In the genomic region with DNA sequence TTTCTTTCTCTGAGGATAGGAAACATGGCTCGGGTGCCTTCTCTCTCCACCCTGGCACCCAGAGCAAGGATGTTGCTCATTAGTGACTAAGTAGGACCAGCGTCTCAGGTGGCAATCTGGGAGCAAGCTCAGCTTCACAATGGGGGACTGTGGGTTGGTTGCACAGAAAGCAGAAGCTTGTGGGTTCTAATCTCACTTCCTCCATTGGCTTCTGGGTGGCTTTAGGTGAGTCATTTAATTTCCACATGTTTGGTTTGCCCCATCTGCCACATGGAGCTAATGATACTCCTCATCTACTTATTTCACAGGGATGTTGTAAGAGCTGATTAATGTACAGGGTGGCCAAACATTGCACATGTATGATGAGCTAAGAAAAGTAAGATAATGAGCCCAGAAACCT, we compare ENCODE assay signal across 8 cellular contexts. TPM values are rescaled to one million over a fixed set of nuclear protein-coding genes. Genes with fewer than 3 reads are reported as not detected.
A peak's percentile ranks its signal among the peaks of the same experiment; 100 is the strongest.
DNase-seq lines count a peak whose midpoint lies in the region; ATAC-seq and TF ChIP-seq lines count a peak whose summit lies in the region.

No MANE protein-coding gene starts in this region.

- no peak for TF ChIP-seq CTCF in left ventricle myocardium inferior (IDR thresholded peaks at IDR 0.05; ENCODE audit: borderline replicate concordance)
- no peak for TF ChIP-seq CTCF in nephron (IDR thresholded peaks at IDR 0.05; ENCODE audit: unreplicated experiment in 3 of 3)
- TF ChIP-seq CTCF in stomach (IDR thresholded peaks at IDR 0.05): no peak

- H3K4me3 Mint-ChIP-seq in activated naive CD8-positive, alpha-beta T cell treated with anti-CD3 and anti-CD28 coated beads, Interleukin-2, amount 10 ng/mL, durations not matched to agents 7 days and 5 days: peak overlapping the region; percentile 16
- peak overlapping the region in 1 of 3 experiments; percentile 30 for H3K4me3 Mint-ChIP-seq in nephron

- no peaks in the 10 kb centered on the region for H3K27me3 ChIP-seq in left ventricle myocardium inferior (ENCODE audit: low read depth)
- no peaks in the 10 kb centered on the region for H3K27me3 ChIP-seq in stomach

- H3K36me3 Mint-ChIP-seq in activated naive CD8-positive, alpha-beta T cell treated with anti-CD3 and anti-CD28 coated beads, Interleukin-2, amount 10 ng/mL, durations not matched to agents 7 days and 5 days: no peaks in the 10 kb centered on the region
- no peaks in the 10 kb centered on the region for H3K36me3 Mint-ChIP-seq in nephron (ENCODE audit: low read depth)

- POLR2A ChIA-PET in activated naive CD8-positive, alpha-beta T cell treated with anti-CD3 and anti-CD28 coated beads, Interleukin-2, amount 10 ng/mL, durations not matched to agents 7 days and 5 days (lab: Charles Lee): interaction anchor here (1.7 kb wide), 1 partner anchor 55 kb away, joined by 5 read pairs; a partner anchor contains a TSS

- DNase-seq in Right ventricle myocardium inferior (ENCODE audit: missing footprints) (no peak), left ventricle myocardium inferior (no peak), NAMALWA (ENCODE audit: low spot score) (peak; percentile 87), NCI-H1105 treated with DMSO at 0.1 percent for 48 hours (lab: John Stamatoyannopoulos, UW) (no peak), stomach (no peak)
- DNase-seq in activated naive CD8-positive, alpha-beta T cell treated with anti-CD3 and anti-CD28 coated beads, Interleukin-2, amount 10 ng/mL, durations not matched to agents 7 days and 5 days: no peak

- TF ChIP-seq POLR2A in stomach (IDR thresholded peaks at IDR 0.05): no peak

- H3K27ac ChIP-seq in left ventricle myocardium inferior (replicated peaks): no peak overlapping the region
- H3K27ac ChIP-seq in stomach: no peak overlapping the region

- no peaks in the 10 kb centered on the region for H3K9me3 Mint-ChIP-seq in activated naive CD8-positive, alpha-beta T cell treated with anti-CD3 and anti-CD28 coated beads, Interleukin-2, amount 10 ng/mL, durations not matched to agents 7 days and 5 days
- peaks cover 3% of the 10 kb centered on the region for H3K9me3 Mint-ChIP-seq in nephron

- H3K27me3 Mint-ChIP-seq in activated naive CD8-positive, alpha-beta T cell treated with anti-CD3 and anti-CD28 coated beads, Interleukin-2, amount 10 ng/mL, durations not matched to agents 7 days and 5 days: peaks cover 2% of the 10 kb centered on the region
- peaks cover 7% of the 10 kb centered on the region for H3K27me3 Mint-ChIP-seq in nephron (ENCODE audit: low read depth)

- 23 to 38% (median 25%) methylated on average over 2 of the region's 2 CpGs for WGBS in stomach, 5 donors

- ATAC-seq in Right ventricle myocardium inferior (peak; percentile 42), HG02642 (IDR thresholded peaks at IDR 0.05; ENCODE audit: poor library complexity, unreplicated experiment) (peak; percentile 93)
- ATAC-seq in activated naive CD8-positive, alpha-beta T cell treated with anti-CD3 and anti-CD28 coated beads, Interleukin-2, amount 10 ng/mL, durations not matched to agents 7 days and 5 days (ENCODE audit: low read depth): peak; percentile 78

- intact Hi-C loops in Right ventricle myocardium inferior (cut with DNase I) (no loop called here), left ventricle myocardium inferior (cut with micrococcal nuclease) (no loop called here), stomach (cut with DNase I; ENCODE audit: low total_unique reads) (no loop called here)

- no peaks in the 10 kb centered on the region for H3K4me1 ChIP-seq in left ventricle myocardium inferior
- no peaks in the 10 kb centered on the region for H3K4me1 ChIP-seq in stomach

- TF ChIP-seq EP300 in stomach (IDR thresholded peaks at IDR 0.05): no peak

- no peak overlapping the region for H3K4me3 ChIP-seq in left ventricle myocardium inferior
- no peak overlapping the region for H3K4me3 ChIP-seq in stomach

- no peak overlapping the region for H3K27ac Mint-ChIP-seq in activated naive CD8-positive, alpha-beta T cell treated with anti-CD3 and anti-CD28 coated beads, Interleukin-2, amount 10 ng/mL, durations not matched to agents 7 days and 5 days
- peak overlapping the region; percentile 23 to 83 (median 46) for H3K27ac Mint-ChIP-seq in nephron

- no peaks in the 10 kb centered on the region for H3K36me3 ChIP-seq in left ventricle myocardium inferior
- H3K36me3 ChIP-seq in stomach: no peaks in the 10 kb centered on the region

- H3K4me1 Mint-ChIP-seq in activated naive CD8-positive, alpha-beta T cell treated with anti-CD3 and anti-CD28 coated beads, Interleukin-2, amount 10 ng/mL, durations not matched to agents 7 days and 5 days: peaks cover 11% of the 10 kb centered on the region
- peaks cover 24% of the 10 kb centered on the region for H3K4me1 Mint-ChIP-seq in nephron

- H3K9me3 ChIP-seq in left ventricle myocardium inferior (replicated peaks): no peaks in the 10 kb centered on the region
- H3K9me3 ChIP-seq in stomach: no peaks in the 10 kb centered on the region

RNA-seq across cellular contexts. Expression of a gene that starts 54.8 kb away (rescaled TPM):
- total RNA-seq in Right ventricle myocardium inferior (36.1 TPM), left ventricle myocardium inferior (42.3 TPM), stomach (10 to 100 TPM in 2 of 5 donors, 1 to 10 TPM in 2, under 1 TPM in 1; 0.58 to 49.0 (median 5.8) TPM)
- 10 to 100 TPM; 45.3 to 51.8 TPM for total RNA-seq in activated naive CD8-positive, alpha-beta T cell treated with anti-CD3 and anti-CD28 coated beads, Interleukin-2, amount 10 ng/mL, durations not matched to agents 7 days and 5 days
- 10 to 100 TPM; 13.0 to 20.3 (median 18.0) TPM for polyA plus RNA-seq in stomach

Comparison
In these comparisons a context has a peak if more than half of its experiments do, and no peak if none do; other contexts are left out.
1. ATAC-seq: peak in every context shown above with its lines; median percentile 93 in HG02642; 78 in activated naive CD8-positive, alpha-beta T cell treated with anti-CD3 and anti-CD28 coated beads, Interleukin-2, amount 10 ng/mL, durations not matched to agents 7 days and 5 days; 42 in Right ventricle myocardium inferior.